In genomic region chr9:21789541-21790037, GRCh38 we compare ENCODE assay signal across 8 cellular contexts. TPM values are rescaled to one million over a fixed set of nuclear protein-coding genes. Genes with fewer than 3 reads are reported as not detected.
A peak's percentile ranks its signal among the peaks of the same experiment; 100 is the strongest.
DNase-seq lines count a peak whose midpoint lies in the region; ATAC-seq, FAIRE-seq and TF ChIP-seq lines count a peak whose summit lies in the region.

No MANE protein-coding gene starts in this region.

- H3K9me3 ChIP-seq in A549, result no peaks in the 10 kb centered on the region
- no peaks in the 10 kb centered on the region for H3K9me3 ChIP-seq in SU-DHL-6 (ENCODE audit: insufficient read depth, low read length)

- WGBS in A549 (ENCODE audit: missing lambda C conversion rate), result under 1% methylated on average over 2 of the region's 2 CpGs

- POLR2A ChIA-PET in A549 (lab: Yijun Ruan, JAX), result no interaction called here

- H3K4me2 ChIP-seq in A549 (peak overlapping the region; percentile 55), SU-DHL-6 (ENCODE audit: low read depth, low read length, poor library complexity, severe bottlenecking) (peak overlapping the region; percentile 61)

- H3K36me3 Mint-ChIP-seq in stimulated activated effector memory CD8-positive, alpha-beta T cell treated with anti-CD3 and anti-CD28 coated beads, Interleukin-12 subunit alpha, Interleukin-12 subunit beta, amount 100 ng/mL, for 72 hours, result no peaks in the 10 kb centered on the region

- H3K27me3 ChIP-seq in SU-DHL-6 (ENCODE audit: low read length), result no peaks in the 10 kb centered on the region

- FAIRE-seq in A549 (lab: Jason Lieb, UNC), result peak; percentile 98

- CTCF ChIA-PET in A549 (lab: Yijun Ruan, JAX), result interaction anchor here (0.7 to 3.4 kb wide), 37 partner anchors 10 to 554 kb away, joined by 3 to 25 read pairs (median 4); no protein-coding TSS in a partner anchor

- H3K27ac ChIP-seq in A549 (peak overlapping the region; percentile 65 to 76), SU-DHL-6 (ENCODE audit: low read depth, low read length) (no peak overlapping the region)

- ATAC-seq in A549 (peak; percentile 94 to 99), HG02763 (IDR thresholded peaks at IDR 0.05; ENCODE audit: unreplicated experiment) (peak; percentile 98)
- peak; percentile 96 for ATAC-seq in stimulated activated effector memory CD8-positive, alpha-beta T cell treated with anti-CD3 and anti-CD28 coated beads, Interleukin-12 subunit alpha, Interleukin-12 subunit beta, amount 100 ng/mL, for 72 hours

- no peaks in the 10 kb centered on the region for H4K20me1 ChIP-seq in SU-DHL-6 (ENCODE audit: low read depth, low read length)

- no peaks in the 10 kb centered on the region for H3K9me2 ChIP-seq in SU-DHL-6 (replicated peaks; ENCODE audit: insufficient read depth, low read length)

- H3K79me2 ChIP-seq in SU-DHL-6 (ENCODE audit: insufficient read depth, low read length), result no peaks in the 10 kb centered on the region

- TF ChIP-seq CTCF in A549 (IDR thresholded peaks at IDR 0.05) (peak; percentile 99), GM12875 (IDR thresholded peaks at IDR 0.05; ENCODE audit: borderline replicate concordance, insufficient read depth, low read depth, low read length) (peak; percentile 58; the same call in 1 of the 2 replicates), SU-DHL-6 (IDR thresholded peaks at IDR 0.05; ENCODE audit: insufficient read depth, low read length, poor library complexity, severe bottlenecking) (peak; percentile 98)

- TF ChIP-seq EP300 in A549 (IDR thresholded peaks at IDR 0.05), result no peak

- no peaks in the 10 kb centered on the region for H3K9me3 Mint-ChIP-seq in stimulated activated effector memory CD8-positive, alpha-beta T cell treated with anti-CD3 and anti-CD28 coated beads, Interleukin-12 subunit alpha, Interleukin-12 subunit beta, amount 100 ng/mL, for 72 hours

- TF ChIP-seq POLR2A in A549 (IDR thresholded peaks at IDR 0.05; ENCODE audit: low read length), result no peak

- H3K36me3 ChIP-seq in SU-DHL-6 (ENCODE audit: low read length), result no peaks in the 10 kb centered on the region

- H2AFZ ChIP-seq in SU-DHL-6 (ENCODE audit: low read depth, low read length, severe bottlenecking), result peak overlapping the region; percentile 76

- peaks cover 15% of the 10 kb centered on the region for H3K4me1 ChIP-seq in A549

- H3K4me3 Mint-ChIP-seq in stimulated activated effector memory CD8-positive, alpha-beta T cell treated with anti-CD3 and anti-CD28 coated beads, Interleukin-12 subunit alpha, Interleukin-12 subunit beta, amount 100 ng/mL, for 72 hours, result peak overlapping the region; percentile 7

- H3K4me1 Mint-ChIP-seq in stimulated activated effector memory CD8-positive, alpha-beta T cell treated with anti-CD3 and anti-CD28 coated beads, Interleukin-12 subunit alpha, Interleukin-12 subunit beta, amount 100 ng/mL, for 72 hours, result no peaks in the 10 kb centered on the region

- no peak overlapping the region for H3K27ac Mint-ChIP-seq in stimulated activated effector memory CD8-positive, alpha-beta T cell treated with anti-CD3 and anti-CD28 coated beads, Interleukin-12 subunit alpha, Interleukin-12 subunit beta, amount 100 ng/mL, for 72 hours

- H3K9ac ChIP-seq in SU-DHL-6 (ENCODE audit: low read length), result peak overlapping the region; percentile 20; the same call in 1 of the 2 replicates

- H3F3A ChIP-seq in SU-DHL-6 (ENCODE audit: insufficient read depth), result no peaks in the 10 kb centered on the region

- TF ChIP-seq RAD21 in A549 (conservative IDR thresholded peaks at IDR 0.05 in 1 of 2, IDR thresholded peaks at IDR 0.05 in 1 of 2), result peak; percentile 83 to 99

- peak; percentile 74 to 96 for DNase-seq in A549 (ENCODE audit: low read depth in 1 of 2, low spot score in 1 of 2)
- DNase-seq in NCI-H1105 (lab: John Stamatoyannopoulos, UW), result peak; percentile 47
- DNase-seq in cerebellar cortex (ENCODE audit: low spot score), result peak; percentile 86
- peak; percentile 92 for DNase-seq in kidney glomerular epithelial cell (lab: John Stamatoyannopoulos, UW)
- no peak for DNase-seq in stimulated activated effector memory CD8-positive, alpha-beta T cell treated with anti-CD3 and anti-CD28 coated beads, Interleukin-12 subunit alpha, Interleukin-12 subunit beta, amount 100 ng/mL, for 72 hours (ENCODE audit: low spot score in 2 of 2)

- H3K4me3 ChIP-seq in A549, result peak overlapping the region; percentile 27; the same call in 2 of the 3 replicates
- H3K4me3 ChIP-seq in GM12875 (ENCODE audit: low read depth, low read length), result no peak overlapping the region
- no peak overlapping the region for H3K4me3 ChIP-seq in SU-DHL-6 (ENCODE audit: insufficient read depth, low read length, poor library complexity, severe bottlenecking)

TF ChIP-seq in A549, 52 proteins besides CTCF, POLR2A, EP300 and RAD21 (continues in another document):
- TF ChIP-seq USF2 (IDR thresholded peaks at IDR 0.05) (peak; percentile 64), ZC3H11A (IDR thresholded peaks at IDR 0.05) (no peak), RCOR1 (IDR thresholded peaks at IDR 0.05; ENCODE audit: low read depth, low read length) (no peak), BHLHE40 (IDR thresholded peaks at IDR 0.05; ENCODE audit: low read depth, low read length) (no peak), MYC (IDR thresholded peaks at IDR 0.05; ENCODE audit: borderline replicate concordance, low read length) (peak; percentile 63; the same call in 1 of the 2 replicates), FOXS1 (CRISPR knock-in tag; IDR thresholded peaks at IDR 0.05) (no peak), MAFK (IDR thresholded peaks at IDR 0.05; ENCODE audit: partially characterized antibody) (no peak), FOSL2 (IDR thresholded peaks at IDR 0.05) (no peak), FOSL2 (CRISPR knock-in tag; IDR thresholded peaks at IDR 0.05) (0 out of 2 replicates have a peak, but pooled peaks have one; percentile 14), RFX5 (IDR thresholded peaks at IDR 0.05) (no peak), BCL3 (IDR thresholded peaks at IDR 0.05) (no peak), MAX (IDR thresholded peaks at IDR 0.05) (peak; percentile 91), CHD4 (IDR thresholded peaks at IDR 0.05; ENCODE audit: borderline replicate concordance) (no peak), KDM5A (IDR thresholded peaks at IDR 0.05) (no peak), EHF (CRISPR knock-in tag; IDR thresholded peaks at IDR 0.05) (no peak), HOXB5 (CRISPR knock-in tag; IDR thresholded peaks at IDR 0.05) (no peak), HMGXB4 (CRISPR knock-in tag; IDR thresholded peaks at IDR 0.05; ENCODE audit: borderline replicate concordance) (no peak), ZSCAN20 (CRISPR knock-in tag; IDR thresholded peaks at IDR 0.05) (no peak), CBX8 (IDR thresholded peaks at IDR 0.05) (no peak), SMC3 (IDR thresholded peaks at IDR 0.05) (peak; percentile 98), NPAS2 (CRISPR knock-in tag; IDR thresholded peaks at IDR 0.05; ENCODE audit: borderline replicate concordance) (no peak), RNF2 (IDR thresholded peaks at IDR 0.05; ENCODE audit: borderline replicate concordance, low read depth) (no peak), MAZ (IDR thresholded peaks at IDR 0.05; ENCODE audit: borderline replicate concordance, low read depth, low read length) (no peak), JUNB (IDR thresholded peaks at IDR 0.05) (no peak), NFE2L2 (conservative IDR thresholded peaks at IDR 0.05; ENCODE audit: low read length) (no peak), JUN (IDR thresholded peaks at IDR 0.05) (no peak), TFCP2L1 (CRISPR knock-in tag; IDR thresholded peaks at IDR 0.05) (no peak)

RNA-seq across cellular contexts. Expression of gene MTAP, which starts 12.8 kb away (rescaled TPM):
- polyA plus RNA-seq in A549 (2011; rRNA removed) (2.4 and 4.1 TPM in 2 replicates), A549 (2017; fragmentation: RNase III; extraction: RNeasy Plus Mini Kit Qiagen cat#74134 plus additional on column Dnase treatment) (35.4 to 47.5 TPM (median 35.6 TPM) in 3 replicates)
- polyA plus RNA-seq in A549 (2012; cell fraction: cytosol; rRNA removed), result 0.91 and 0.95 TPM in 2 replicates
- polyA plus RNA-seq in A549 (2012; cell fraction: nucleus; rRNA removed), result 2.8 TPM in 2 replicates
- 10.2 and 19.3 TPM in 2 replicates for polyA minus RNA-seq in A549 (2011; rRNA and poly(A)+ RNA removed)

Comparison
In these comparisons a context has a peak if more than half of its experiments do, and no peak if none do; other contexts are left out.
1. DNase-seq: peak in A549 (2 of 2), NCI-H1105 (single experiment), cerebellar cortex (single experiment) and kidney glomerular epithelial cell (single experiment); none in stimulated activated effector memory CD8-positive, alpha-beta T cell treated with anti-CD3 and anti-CD28 coated beads, Interleukin-12 subunit alpha, Interleukin-12 subunit beta, amount 100 ng/mL, for 72 hours (0 of 2).
2. Peak in every context shown above with its lines, with median percentiles within 50 percentile points of each other: ATAC-seq and CTCF ChIP-seq.